In genomic region chr13:43653980-43654379, GRCh38 we compare ENCODE assay signal across 39 cellular contexts.
"Had no signal": no experiment of that assay in that cellular context is flagged by ENCODE, and none has a peak within 500 bp of the region (broad histone marks: within the 10 kb centered on the region; RNA-seq: fewer than 3 reads in every experiment).

No MANE protein-coding gene starts in this region.

- H3K4me3 Mint-ChIP-seq: activated naive CD4-positive, alpha-beta T cell treated with anti-CD3 and anti-CD28 coated beads for 36 hours; activated naive CD4-positive, alpha-beta T cell treated with anti-CD3 and anti-CD28 coated beads, Interleukin-2, amount 10 ng/mL, durations not matched to agents 7 days and 5 days; activated naive CD4-positive, alpha-beta T cell treated with anti-CD3 and anti-CD28 coated beads, Interleukin-2, amount 50 U/mL, for 24 hours; activated naive CD8-positive, alpha-beta T cell; activated naive CD8-positive, alpha-beta T cell treated with anti-CD3 and anti-CD28 coated beads for 36 hours; activated naive CD8-positive, alpha-beta T cell treated with anti-CD3 and anti-CD28 coated beads, Interleukin-2, amount 10 ng/mL, durations not matched to agents 7 days and 5 days; activated naive CD8-positive, alpha-beta T cell treated with anti-CD3 and anti-CD28 coated beads, Interleukin-2, amount 50 U/mL, for 24 hours; activated T-cell treated with anti-CD3 and anti-CD28 coated beads, Interleukin-2, amount 50 U/mL, for 4 hours; activated T-cell treated with anti-CD3 and anti-CD28 coated beads, Interleukin-2, amount 50 U/mL, for 72 hours; activated T-helper 1 cell treated with anti-CD3 and anti-CD28 coated beads, Interleukin-12 subunit alpha, Interleukin-12 subunit beta, Interleukin-2, Interleukin-4 antibody, amounts not matched to agents 30 ng/mL and 10 ng/mL and 1 ng/mL, durations not matched to agents 14 hours and 24 hours and 36 hours; activated T-helper 17 cell treated with anti-CD3 and anti-CD28 coated beads, Interleukin-2, amount 50 U/mL, for 72 hours; brain; central memory CD8-positive, alpha-beta T cell had no signal

- H3K9me3 ChIP-seq: adrenal gland, ascending aorta, body of pancreas, breast epithelium had no signal

- H3K27ac ChIP-seq: adrenal gland, ascending aorta, body of pancreas, brain microvascular endothelial cell, breast epithelium, cardiac muscle cell had no signal

- ATAC-seq: activated naive CD4-positive, alpha-beta T cell treated with anti-CD3 and anti-CD28 coated beads, Interleukin-2, amount 50 U/mL, for 72 hours; activated naive CD8-positive, alpha-beta T cell treated with anti-CD3 and anti-CD28 coated beads, Interleukin-2, amount 50 U/mL, for 24 hours; activated T-cell treated with anti-CD3 and anti-CD28 coated beads, Interleukin-2, amount 50 U/mL, for 4 hours; activated T-cell treated with anti-CD3 and anti-CD28 coated beads, Interleukin-2, amount 50 U/mL, for 72 hours; activated T-helper 17 cell treated with anti-CD3 and anti-CD28 coated beads, Interleukin-2, amount 50 U/mL, for 72 hours; body of pancreas had no signal

- H3K4me1 Mint-ChIP-seq: activated naive CD4-positive, alpha-beta T cell treated with anti-CD3 and anti-CD28 coated beads, Interleukin-2, amount 10 ng/mL, durations not matched to agents 7 days and 5 days; activated naive CD4-positive, alpha-beta T cell treated with anti-CD3 and anti-CD28 coated beads, Interleukin-2, amount 50 U/mL, for 24 hours; activated naive CD8-positive, alpha-beta T cell treated with anti-CD3 and anti-CD28 coated beads for 36 hours; activated naive CD8-positive, alpha-beta T cell treated with anti-CD3 and anti-CD28 coated beads, Interleukin-2, amount 10 ng/mL, durations not matched to agents 7 days and 5 days; activated naive CD8-positive, alpha-beta T cell treated with anti-CD3 and anti-CD28 coated beads, Interleukin-2, amount 50 U/mL, for 24 hours; activated T-helper 17 cell treated with anti-CD3 and anti-CD28 coated beads, Interleukin-2, amount 50 U/mL, for 72 hours; central memory CD8-positive, alpha-beta T cell had no signal

- H3K27ac Mint-ChIP-seq: activated naive CD4-positive, alpha-beta T cell treated with anti-CD3 and anti-CD28 coated beads for 36 hours; activated naive CD4-positive, alpha-beta T cell treated with anti-CD3 and anti-CD28 coated beads, Interleukin-2, amount 10 ng/mL, durations not matched to agents 7 days and 5 days; activated naive CD4-positive, alpha-beta T cell treated with anti-CD3 and anti-CD28 coated beads, Interleukin-2, amount 50 U/mL, for 24 hours; activated naive CD4-positive, alpha-beta T cell treated with anti-CD3 and anti-CD28 coated beads, Interleukin-2, amount 50 U/mL, for 72 hours; activated naive CD8-positive, alpha-beta T cell; activated naive CD8-positive, alpha-beta T cell treated with anti-CD3 and anti-CD28 coated beads for 36 hours; activated naive CD8-positive, alpha-beta T cell treated with anti-CD3 and anti-CD28 coated beads, Interleukin-2, amount 10 ng/mL, durations not matched to agents 7 days and 5 days; activated naive CD8-positive, alpha-beta T cell treated with anti-CD3 and anti-CD28 coated beads, Interleukin-2, amount 50 U/mL, for 24 hours; activated T-cell treated with anti-CD3 and anti-CD28 coated beads, Interleukin-2, amount 50 U/mL, for 72 hours; activated T-helper 1 cell treated with anti-CD3 and anti-CD28 coated beads, Interleukin-12 subunit alpha, Interleukin-12 subunit beta, Interleukin-2, Interleukin-4 antibody, amounts not matched to agents 30 ng/mL and 10 ng/mL and 1 ng/mL, durations not matched to agents 14 hours and 24 hours and 36 hours; activated T-helper 17 cell treated with anti-CD3 and anti-CD28 coated beads, Interleukin-2, amount 50 U/mL, for 72 hours; activated T-helper 2 cell treated with anti-CD3 and anti-CD28 coated beads, Interferon-gamma antibody, Interleukin-2, Interleukin-4, amounts not matched to agents 10 μg/mL and 5 μg/mL and 100 μg/mL, durations not matched to agents 14 hours and 24 hours and 36 hours; brain had no signal

- H3K36me3 ChIP-seq: adrenal gland, ascending aorta, brain microvascular endothelial cell, breast epithelium, cardiac muscle cell had no signal

- H3K4me3 ChIP-seq: adrenal gland, ascending aorta, body of pancreas, breast epithelium, cardiac muscle cell had no signal

- H3K27me3 ChIP-seq: adrenal gland, ascending aorta, body of pancreas, brain microvascular endothelial cell, breast epithelium, cardiac muscle cell had no signal

- H3K9me3 Mint-ChIP-seq: activated naive CD4-positive, alpha-beta T cell treated with anti-CD3 and anti-CD28 coated beads for 36 hours; activated naive CD4-positive, alpha-beta T cell treated with anti-CD3 and anti-CD28 coated beads, Interleukin-2, amount 10 ng/mL, durations not matched to agents 7 days and 5 days; activated naive CD4-positive, alpha-beta T cell treated with anti-CD3 and anti-CD28 coated beads, Interleukin-2, amount 50 U/mL, for 24 hours; activated naive CD4-positive, alpha-beta T cell treated with anti-CD3 and anti-CD28 coated beads, Interleukin-2, amount 50 U/mL, for 72 hours; activated naive CD8-positive, alpha-beta T cell treated with anti-CD3 and anti-CD28 coated beads for 36 hours; activated naive CD8-positive, alpha-beta T cell treated with anti-CD3 and anti-CD28 coated beads, Interleukin-2, amount 10 ng/mL, durations not matched to agents 7 days and 5 days; activated naive CD8-positive, alpha-beta T cell treated with anti-CD3 and anti-CD28 coated beads, Interleukin-2, amount 50 U/mL, for 24 hours; activated T-cell treated with anti-CD3 and anti-CD28 coated beads, Interleukin-2, amount 50 U/mL, for 4 hours; activated T-cell treated with anti-CD3 and anti-CD28 coated beads, Interleukin-2, amount 50 U/mL, for 72 hours; activated T-helper 1 cell treated with anti-CD3 and anti-CD28 coated beads, Interleukin-12 subunit alpha, Interleukin-12 subunit beta, Interleukin-2, Interleukin-4 antibody, amounts not matched to agents 30 ng/mL and 10 ng/mL and 1 ng/mL, durations not matched to agents 14 hours and 24 hours and 36 hours; activated T-helper 17 cell treated with anti-CD3 and anti-CD28 coated beads, Interleukin-2, amount 50 U/mL, for 72 hours; activated T-helper 2 cell treated with anti-CD3 and anti-CD28 coated beads, Interferon-gamma antibody, Interleukin-2, Interleukin-4, amounts not matched to agents 10 μg/mL and 5 μg/mL and 100 μg/mL, durations not matched to agents 14 hours and 24 hours and 36 hours; central memory CD8-positive, alpha-beta T cell had no signal

- DNase-seq: activated effector memory CD4-positive, alpha-beta T cell treated with anti-CD3 and anti-CD28 coated beads, Interleukin-2, amount 50 U/mL, for 16 hours; activated effector memory CD4-positive, alpha-beta T cell treated with Interleukin-2 at 50 U/mL for 16 hours; activated gamma-delta T cell; activated gamma-delta T cell treated with Interleukin-2 at 50 U/mL for 16 hours; activated naive CD4-positive, alpha-beta T cell; activated naive CD4-positive, alpha-beta T cell treated with anti-CD3 and anti-CD28 coated beads for 36 hours; activated naive CD4-positive, alpha-beta T cell treated with anti-CD3 and anti-CD28 coated beads, Interleukin-2, amount 10 ng/mL, durations not matched to agents 7 days and 5 days; activated naive CD4-positive, alpha-beta T cell treated with anti-CD3 and anti-CD28 coated beads, Interleukin-2, amount 50 U/mL, for 16 hours; activated naive CD4-positive, alpha-beta T cell treated with Interleukin-2 at 50 U/mL for 16 hours; activated naive CD8-positive, alpha-beta T cell treated with anti-CD3 and anti-CD28 coated beads for 36 hours; activated naive CD8-positive, alpha-beta T cell treated with anti-CD3 and anti-CD28 coated beads, Interleukin-2, amount 10 ng/mL, durations not matched to agents 7 days and 5 days; activated naive CD8-positive, alpha-beta T cell treated with anti-CD3 and anti-CD28 coated beads, Interleukin-2, amount 50 U/mL, for 24 hours; activated T-cell treated with anti-CD3 and anti-CD28 coated beads, Interleukin-2, amount 50 U/mL, for 4 hours; activated T-cell treated with anti-CD3 and anti-CD28 coated beads, Interleukin-2, amount 50 U/mL, for 48 hours; activated T-cell treated with anti-CD3 and anti-CD28 coated beads, Interleukin-2, amount 50 U/mL, for 72 hours; adrenal gland; amniotic stem cell; amygdala; anterior cingulate cortex; aorta; body of pancreas; brain microvascular endothelial cell; caudate nucleus; central memory CD4-positive, alpha-beta T cell; cerebellar nuclear complex had no signal

- FAIRE-seq: astrocyte, bronchial epithelial cell, colon had no signal

- H3K36me3 Mint-ChIP-seq: activated naive CD4-positive, alpha-beta T cell treated with anti-CD3 and anti-CD28 coated beads, Interleukin-2, amount 10 ng/mL, durations not matched to agents 7 days and 5 days; activated naive CD4-positive, alpha-beta T cell treated with anti-CD3 and anti-CD28 coated beads, Interleukin-2, amount 50 U/mL, for 24 hours; activated naive CD4-positive, alpha-beta T cell treated with anti-CD3 and anti-CD28 coated beads, Interleukin-2, amount 50 U/mL, for 72 hours; activated naive CD8-positive, alpha-beta T cell; activated naive CD8-positive, alpha-beta T cell treated with anti-CD3 and anti-CD28 coated beads for 36 hours; activated naive CD8-positive, alpha-beta T cell treated with anti-CD3 and anti-CD28 coated beads, Interleukin-2, amount 10 ng/mL, durations not matched to agents 7 days and 5 days had no signal

- H3K4me1 ChIP-seq: adrenal gland, ascending aorta, body of pancreas, breast epithelium had no signal

- H3K27me3 Mint-ChIP-seq: activated naive CD8-positive, alpha-beta T cell had no signal
